Comparison of ENCODE assay signal across 11 cellular contexts in the genomic region with DNA sequence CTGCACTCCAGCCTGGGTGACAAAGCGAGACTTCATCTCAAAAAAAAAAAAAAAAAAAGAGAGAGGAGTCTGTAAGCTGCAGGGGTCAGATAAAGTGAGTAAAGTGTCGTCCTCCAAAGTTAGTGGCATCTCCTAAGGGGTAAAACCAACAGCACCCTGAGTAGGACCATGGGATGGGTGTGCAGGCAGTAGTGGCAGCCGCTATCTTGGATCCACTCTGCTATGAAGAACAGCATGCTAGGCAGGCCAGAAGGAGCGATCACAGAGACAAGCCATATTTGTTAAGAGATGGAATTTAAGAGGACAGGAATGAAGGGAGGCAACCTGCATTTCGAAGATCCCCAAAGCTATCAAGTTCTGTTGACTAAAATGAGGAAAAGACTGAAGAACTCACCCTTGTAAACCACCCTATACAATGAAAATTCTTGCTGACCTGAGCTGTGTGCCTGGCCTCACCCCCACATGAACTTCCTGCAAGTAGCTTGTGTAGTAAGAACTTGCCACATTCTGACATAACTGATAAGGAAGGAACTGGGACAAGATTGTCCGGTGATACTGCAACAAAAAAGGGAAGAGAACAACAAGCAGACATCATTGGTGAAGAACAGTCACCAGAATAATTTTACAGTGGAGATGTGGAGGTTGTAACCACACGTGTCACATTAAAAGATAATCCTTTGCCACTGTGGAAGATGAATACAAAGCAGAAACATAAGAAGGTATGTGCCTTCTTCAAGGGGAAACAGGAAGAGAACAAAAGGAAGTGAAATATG. TPM values are rescaled to one million over a fixed set of nuclear protein-coding genes. Genes with fewer than 3 reads are reported as not detected.
DNase-seq lines count a peak whose midpoint lies in the region; ATAC-seq and TF ChIP-seq lines count a peak whose summit lies in the region.
"Had no signal": no experiment of that assay in that cellular context is flagged by ENCODE, and none has a peak within 500 bp of the region (broad histone marks: within the 10 kb centered on the region; RNA-seq: fewer than 3 reads in every experiment).

No MANE protein-coding gene starts in this region.

- H3K27me3 ChIP-seq in breast epithelium = no peaks in the 10 kb centered on the region
- H3K27me3 ChIP-seq in testis = no peaks in the 10 kb centered on the region

- intact Hi-C loops in MCF 10A (cut with micrococcal nuclease) (no loop called here), breast epithelium (cut with DNase I; ENCODE audit: low total_unique reads) (no loop called here), testis (cut with DNase I; ENCODE audit: low total_unique reads) (no loop called here)

- H3K4me3 Mint-ChIP-seq in MCF 10A (ENCODE audit: unreplicated experiment) = no peak overlapping the region

- POLR2A ChIA-PET in MCF 10A (lab: Yijun Ruan, JAX) = no interaction called here

- TF ChIP-seq CTCF in MCF 10A (IDR thresholded peaks at IDR 0.05; ENCODE audit: unreplicated experiment) (no peak), breast epithelium (IDR thresholded peaks at IDR 0.05) (no peak), fibroblast of pulmonary artery (IDR thresholded peaks at IDR 0.05; ENCODE audit: low read length, missing control alignments) (no peak), testis (IDR thresholded peaks at IDR 0.05) (no peak)

- CTCF ChIA-PET in MCF 10A (lab: Yijun Ruan, JAX) = interaction anchor here (0.6 kb wide), 1 partner anchor 11 kb away, joined by 3 read pairs; no protein-coding TSS in a partner anchor

- ATAC-seq in GM18498 (IDR thresholded peaks at IDR 0.05; ENCODE audit: unreplicated experiment) = no peak

- BruUV-seq in MCF 10A (replicated peaks; lab: Mats Ljungman, UMichigan) = no TSS peak

- H3K36me3 ChIP-seq in breast epithelium (no peaks in the 10 kb centered on the region), testis (ENCODE audit: low read depth, missing control alignments) (no peaks in the 10 kb centered on the region)

- no peaks in the 10 kb centered on the region for H3K9me3 Mint-ChIP-seq in MCF 10A (ENCODE audit: unreplicated experiment)

- TF ChIP-seq POLR2A in breast epithelium (IDR thresholded peaks at IDR 0.05) = no peak
- no peak for TF ChIP-seq POLR2A in testis (IDR thresholded peaks at IDR 0.05)

- H3K4me1 ChIP-seq in breast epithelium (no peaks in the 10 kb centered on the region), testis (peaks cover 6% of the 10 kb centered on the region)

- H3K4me1 Mint-ChIP-seq in MCF 10A (ENCODE audit: insufficient read depth, unreplicated experiment) = no peaks in the 10 kb centered on the region

- peaks cover 28% of the 10 kb centered on the region for H3K36me3 Mint-ChIP-seq in MCF 10A (ENCODE audit: insufficient read depth, unreplicated experiment)

- H3K4me3 ChIP-seq in breast epithelium = no peak overlapping the region
- H3K4me3 ChIP-seq in fibroblast of pulmonary artery (replicated peaks; ENCODE audit: low read depth, low read length) = no peak overlapping the region
- no peak overlapping the region for H3K4me3 ChIP-seq in testis
- H3K4me3 ChIP-seq: skin epidermis had no signal

- 57 to 66% methylated on average over 7 of the region's 7 CpGs for WGBS in testis, 2 donors

- no peak for DNase-seq in MCF 10A (ENCODE audit: unreplicated experiment)
- DNase-seq in breast epithelium (ENCODE audit: low spot score in 2 of 2) = no peak
- DNase-seq in SKM-1 treated with dmso at 0.1 percent for 144 hours (lab: John Stamatoyannopoulos, UW; ENCODE audit: unreplicated experiment) = peak; percentile 99
- DNase-seq in fibroblast of pulmonary artery (ENCODE audit: low read depth) = peak; percentile 41
- peak; percentile 37 for DNase-seq in testis
- no peak for DNase-seq in stimulated activated CD4-positive, alpha-beta T cell treated with anti-CD3 and anti-CD28 coated beads, Interleukin-1b, Interleukin-23, amount 100 ng/mL, for 48 hours
- DNase-seq in mucosa of gallbladder (ENCODE audit: low spot score) = no peak
- DNase-seq: midbrain, NCI-H1436 treated with DMSO at 0.1 percent for 48 hours had no signal

- no peaks in the 10 kb centered on the region for H3K27me3 Mint-ChIP-seq in MCF 10A (ENCODE audit: insufficient read depth, unreplicated experiment)

- H3K27ac ChIP-seq in breast epithelium (no peak overlapping the region), testis (no peak overlapping the region)
- H3K27ac ChIP-seq: skin epidermis had no signal

- H3K9me3 ChIP-seq in breast epithelium (no peaks in the 10 kb centered on the region), testis (no peaks in the 10 kb centered on the region)

- H3K27ac Mint-ChIP-seq in MCF 10A (ENCODE audit: low read depth, unreplicated experiment) = peak overlapping the region; percentile 5

RNA-seq across cellular contexts. Expression of a gene that starts 16.2 kb away (rescaled TPM):
- total RNA-seq in MCF 10A (2022) (37.6 and 43.8 TPM in 2 replicates), breast epithelium (10 to 100 TPM; 23.8 to 33.1 (median 25.8) TPM), testis (10 to 100 TPM; 68.9 to 79.9 TPM), mucosa of gallbladder (17.8 TPM)
- polyA plus RNA-seq in testis (ENCODE audit: insufficient read depth, low read depth, low replicate concordance) = 23.8 TPM

Comparison
In these comparisons a context has a peak if more than half of its experiments do, and no peak if none do; other contexts are left out.
1. DNase-seq: peak in SKM-1 treated with dmso at 0.1 percent for 144 hours (single experiment), fibroblast of pulmonary artery (single experiment) and testis (single experiment); none in MCF 10A (single experiment), breast epithelium (0 of 2), stimulated activated CD4-positive, alpha-beta T cell treated with anti-CD3 and anti-CD28 coated beads, Interleukin-1b, Interleukin-23, amount 100 ng/mL, for 48 hours (single experiment) and mucosa of gallbladder (single experiment).